21 cellular contexts compared by ENCODE assay signal in the genomic region with DNA sequence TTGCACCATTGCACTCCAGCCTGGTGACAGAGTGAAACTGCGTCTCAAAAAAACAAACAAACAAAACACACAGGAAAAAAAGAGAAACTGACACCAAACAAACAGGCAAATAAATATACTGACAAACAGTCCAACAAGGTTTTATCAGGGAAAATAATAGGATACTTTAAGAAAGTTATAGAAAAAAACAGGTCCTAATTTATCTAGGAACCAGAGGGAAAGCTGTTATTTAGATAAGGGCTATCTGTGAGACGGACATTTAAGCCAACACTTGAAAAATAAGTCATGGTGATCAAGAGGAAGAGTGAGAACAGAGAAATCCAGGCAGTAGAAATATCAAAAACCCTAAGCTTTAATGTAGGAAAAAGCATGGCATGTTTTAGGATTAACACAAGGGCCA.
DNase-seq lines count a peak whose midpoint lies in the region; ATAC-seq and FAIRE-seq lines count a peak whose summit lies in the region.
"Had no signal": no experiment of that assay in that cellular context is flagged by ENCODE, and none has a peak within 500 bp of the region (broad histone marks: within the 10 kb centered on the region; RNA-seq: fewer than 3 reads in every experiment).

No MANE protein-coding gene starts in this region.

- peaks cover 0 to 2% of the 10 kb centered on the region in 2 donors for H3K4me1 ChIP-seq in small intestine (ENCODE audit: control insufficient read depth in 2 of 2, insufficient read depth in 1 of 2, low read depth in 1 of 2, low read length in 1 of 2)

- no peak for DNase-seq in activated naive CD8-positive, alpha-beta T cell treated with anti-CD3 and anti-CD28 coated beads, Interleukin-2, amount 50 U/mL, for 24 hours
- DNase-seq in OCI-M1 (lab: John Stamatoyannopoulos, UW) (peak; percentile 32), small intestine (no peak), RPMI8226 (no peak)
- no peak for DNase-seq in central memory CD8-positive, alpha-beta T cell (ENCODE audit: low spot score in 2 of 2)
- DNase-seq in stimulated activated effector memory CD8-positive, alpha-beta T cell treated with anti-CD3 and anti-CD28 coated beads, Interleukin-12 subunit alpha, Interleukin-12 subunit beta, amount 100 ng/mL, for 72 hours (ENCODE audit: low spot score in 2 of 2) = no peak
- DNase-seq: COR-L47; effector CD4-positive, alpha-beta T cell; HCEC 1CT; KG1; kidney; lower lobe of right lung; NCI-H146; NCI-H2171 treated with DMSO at 0.1 percent for 48 hours; stimulated activated naive B cell treated with anti-CD40 and anti-IgM and Interleukin-4, amounts not matched to agents 10 μg/mL and 1 μg/mL and 100 μg/mL, for 72 hours had no signal

- H3K27me3 ChIP-seq in small intestine (ENCODE audit: control insufficient read depth in 2 of 2, insufficient read depth in 2 of 2, low read length in 2 of 2) = no peaks in the 10 kb centered on the region
- H3K27me3 ChIP-seq: esophagus muscularis mucosa had no signal

- no peak overlapping the region for H3K4me3 ChIP-seq in small intestine (ENCODE audit: low read depth in 1 of 2, low read length in 2 of 2)
- H3K4me3 ChIP-seq: esophagus muscularis mucosa, GM12878, lower lobe of right lung, skin epidermis had no signal

- no peak for ATAC-seq in activated naive CD8-positive, alpha-beta T cell treated with anti-CD3 and anti-CD28 coated beads, Interleukin-2, amount 50 U/mL, for 24 hours
- ATAC-seq in central memory CD8-positive, alpha-beta T cell (replicated peaks; ENCODE audit: extremely low read depth, poor library complexity, severe bottlenecking) = no peak
- ATAC-seq in stimulated activated effector memory CD8-positive, alpha-beta T cell treated with anti-CD3 and anti-CD28 coated beads, Interleukin-12 subunit alpha, Interleukin-12 subunit beta, amount 100 ng/mL, for 72 hours = no peak
- ATAC-seq: Right ventricle myocardium inferior had no signal

- peak overlapping the region; percentile 72 for H3K27ac Mint-ChIP-seq in activated naive CD8-positive, alpha-beta T cell
- H3K27ac Mint-ChIP-seq in activated naive CD8-positive, alpha-beta T cell treated with anti-CD3 and anti-CD28 coated beads, Interleukin-2, amount 50 U/mL, for 24 hours = no peak overlapping the region
- H3K27ac Mint-ChIP-seq in central memory CD8-positive, alpha-beta T cell (ENCODE audit: low read depth) = peak overlapping the region; percentile 63
- peak overlapping the region; percentile 38 for H3K27ac Mint-ChIP-seq in stimulated activated effector memory CD8-positive, alpha-beta T cell treated with anti-CD3 and anti-CD28 coated beads, Interleukin-12 subunit alpha, Interleukin-12 subunit beta, amount 100 ng/mL, for 72 hours
- H3K27ac Mint-ChIP-seq: stimulated activated naive B cell treated with anti-CD40 and anti-IgM and Interleukin-4, amounts not matched to agents 10 μg/mL and 1 μg/mL and 100 μg/mL, for 72 hours had no signal

- H3K9me3 Mint-ChIP-seq in activated naive CD8-positive, alpha-beta T cell (ENCODE audit: low read depth) = no peaks in the 10 kb centered on the region
- H3K9me3 Mint-ChIP-seq in activated naive CD8-positive, alpha-beta T cell treated with anti-CD3 and anti-CD28 coated beads, Interleukin-2, amount 50 U/mL, for 24 hours = no peaks in the 10 kb centered on the region
- H3K9me3 Mint-ChIP-seq in central memory CD8-positive, alpha-beta T cell = no peaks in the 10 kb centered on the region
- no peaks in the 10 kb centered on the region for H3K9me3 Mint-ChIP-seq in stimulated activated effector memory CD8-positive, alpha-beta T cell treated with anti-CD3 and anti-CD28 coated beads, Interleukin-12 subunit alpha, Interleukin-12 subunit beta, amount 100 ng/mL, for 72 hours
- H3K9me3 Mint-ChIP-seq: activated naive CD8-positive, alpha-beta T cell treated with anti-CD3 and anti-CD28 coated beads, Interleukin-2, amount 10 ng/mL, durations not matched to agents 7 days and 5 days; stimulated activated naive B cell treated with anti-CD40 and anti-IgM and Interleukin-4, amounts not matched to agents 10 μg/mL and 1 μg/mL and 100 μg/mL, for 72 hours had no signal

- H3K4me1 Mint-ChIP-seq in activated naive CD8-positive, alpha-beta T cell (ENCODE audit: low read depth) = peaks cover 67% of the 10 kb centered on the region
- peaks cover 48% of the 10 kb centered on the region for H3K4me1 Mint-ChIP-seq in activated naive CD8-positive, alpha-beta T cell treated with anti-CD3 and anti-CD28 coated beads, Interleukin-2, amount 50 U/mL, for 24 hours
- H3K4me1 Mint-ChIP-seq in central memory CD8-positive, alpha-beta T cell = peaks cover 50% of the 10 kb centered on the region
- H3K4me1 Mint-ChIP-seq in stimulated activated effector memory CD8-positive, alpha-beta T cell treated with anti-CD3 and anti-CD28 coated beads, Interleukin-12 subunit alpha, Interleukin-12 subunit beta, amount 100 ng/mL, for 72 hours = peaks cover 40% of the 10 kb centered on the region

- no peak overlapping the region for H3K4me3 Mint-ChIP-seq in activated naive CD8-positive, alpha-beta T cell
- H3K4me3 Mint-ChIP-seq in activated naive CD8-positive, alpha-beta T cell treated with anti-CD3 and anti-CD28 coated beads, Interleukin-2, amount 50 U/mL, for 24 hours = no peak overlapping the region
- no peak overlapping the region for H3K4me3 Mint-ChIP-seq in central memory CD8-positive, alpha-beta T cell
- H3K4me3 Mint-ChIP-seq in stimulated activated effector memory CD8-positive, alpha-beta T cell treated with anti-CD3 and anti-CD28 coated beads, Interleukin-12 subunit alpha, Interleukin-12 subunit beta, amount 100 ng/mL, for 72 hours = no peak overlapping the region

- WGBS in small intestine, 3 donors = 63 to 81% (median 66%) methylated on average over 2 of the region's 2 CpGs

- H3K27me3 Mint-ChIP-seq in activated naive CD8-positive, alpha-beta T cell = no peaks in the 10 kb centered on the region
- no peaks in the 10 kb centered on the region for H3K27me3 Mint-ChIP-seq in activated naive CD8-positive, alpha-beta T cell treated with anti-CD3 and anti-CD28 coated beads, Interleukin-2, amount 50 U/mL, for 24 hours
- H3K27me3 Mint-ChIP-seq in central memory CD8-positive, alpha-beta T cell = no peaks in the 10 kb centered on the region
- H3K27me3 Mint-ChIP-seq: activated naive CD8-positive, alpha-beta T cell treated with anti-CD3 and anti-CD28 coated beads, Interleukin-2, amount 10 ng/mL, durations not matched to agents 7 days and 5 days; stimulated activated naive B cell treated with anti-CD40 and anti-IgM and Interleukin-4, amounts not matched to agents 10 μg/mL and 1 μg/mL and 100 μg/mL, for 72 hours had no signal

- no peaks in the 10 kb centered on the region for H3K9me3 ChIP-seq in small intestine (ENCODE audit: control insufficient read depth, low read depth)
- H3K9me3 ChIP-seq: esophagus muscularis mucosa, lower lobe of right lung had no signal

- H3K27ac ChIP-seq in small intestine (ENCODE audit: low read depth in 1 of 2, low read length in 1 of 2) = no peak overlapping the region
- H3K27ac ChIP-seq: esophagus muscularis mucosa, lower lobe of right lung had no signal

- H3K36me3 Mint-ChIP-seq in activated naive CD8-positive, alpha-beta T cell = peaks cover 12% of the 10 kb centered on the region
- H3K36me3 Mint-ChIP-seq in activated naive CD8-positive, alpha-beta T cell treated with anti-CD3 and anti-CD28 coated beads, Interleukin-2, amount 50 U/mL, for 24 hours (ENCODE audit: low read depth) = peaks cover 8% of the 10 kb centered on the region
- peaks cover 13% of the 10 kb centered on the region for H3K36me3 Mint-ChIP-seq in central memory CD8-positive, alpha-beta T cell (ENCODE audit: insufficient read depth)
- peaks cover 23% of the 10 kb centered on the region for H3K36me3 Mint-ChIP-seq in stimulated activated effector memory CD8-positive, alpha-beta T cell treated with anti-CD3 and anti-CD28 coated beads, Interleukin-12 subunit alpha, Interleukin-12 subunit beta, amount 100 ng/mL, for 72 hours

- FAIRE-seq in small intestine (lab: Jason Lieb, UNC) = no peak
- FAIRE-seq: GM12878, kidney had no signal

- no peaks in the 10 kb centered on the region for H3K36me3 ChIP-seq in small intestine (ENCODE audit: control insufficient read depth in 2 of 2, insufficient read depth in 2 of 2, low read length in 2 of 2)
- H3K36me3 ChIP-seq: esophagus muscularis mucosa, lower lobe of right lung had no signal
